ENCODE assay signal across 20 cellular contexts in genomic region chr1:19072285-19072981, GRCh38.
DNase-seq lines count a peak whose midpoint lies in the region; ATAC-seq and TF ChIP-seq lines count a peak whose summit lies in the region.
"Had no signal": no experiment of that assay in that cellular context is flagged by ENCODE, and none has a peak within 500 bp of the region (broad histone marks: within the 10 kb centered on the region; RNA-seq: fewer than 3 reads in every experiment).

No MANE protein-coding gene starts in this region.

- intact Hi-C loops in spleen (cut with DNase I; ENCODE audit: low total_unique reads) = no loop called here

- peaks cover 46% of the 10 kb centered on the region for H3K36me3 Mint-ChIP-seq in activated CD4-positive, alpha-beta T cell treated with anti-CD3 and anti-CD28 coated beads, Interleukin-2, amount 10 ng/mL, durations not matched to agents 7 days and 5 days (ENCODE audit: low read depth)
- peaks cover 27% of the 10 kb centered on the region for H3K36me3 Mint-ChIP-seq in central memory CD8-positive, alpha-beta T cell (ENCODE audit: insufficient read depth)
- H3K36me3 Mint-ChIP-seq in GM23338 (ENCODE audit: low read depth) = peaks cover 42% of the 10 kb centered on the region

- no peak overlapping the region for H2AFZ ChIP-seq in GM23338

- no peak for TF ChIP-seq POLR2A in spleen (IDR thresholded peaks at IDR 0.05)

- H3K36me3 ChIP-seq in spleen (peaks cover 12 to 57% (median 50%) of the 10 kb centered on the region in 6 donors), GM23338 (ENCODE audit: insufficient read depth) (peaks cover 18% of the 10 kb centered on the region)

- no peak for DNase-seq in activated CD4-positive, alpha-beta T cell treated with anti-CD3 and anti-CD28 coated beads, Interleukin-2, amount 10 ng/mL, durations not matched to agents 7 days and 5 days
- DNase-seq in activated CD4-positive, alpha-beta T cell treated with anti-CD3 and anti-CD28 coated beads for 48 hours = no peak
- DNase-seq in RWPE1 (ENCODE audit: low spot score) = no peak
- no peak for DNase-seq in central memory CD8-positive, alpha-beta T cell (ENCODE audit: low spot score in 2 of 2)
- peak; percentile 61 for DNase-seq in spleen
- no peak for DNase-seq in GM13977 (ENCODE audit: low spot score)
- no peak for DNase-seq in cerebellar cortex (ENCODE audit: low spot score)
- no peak for DNase-seq in GM23338 (ENCODE audit: low spot score)
- DNase-seq: Caco-2, GOT3, HFFc6, KBM-7, MM.1S, NCI-H187, NCI-H2171, NCI-H446 treated with DMSO at 0.1 percent for 48 hours, NCI-H774, SIG-M5 had no signal

- no peaks in the 10 kb centered on the region for H3K9me3 Mint-ChIP-seq in activated CD4-positive, alpha-beta T cell treated with anti-CD3 and anti-CD28 coated beads, Interleukin-2, amount 10 ng/mL, durations not matched to agents 7 days and 5 days
- no peaks in the 10 kb centered on the region for H3K9me3 Mint-ChIP-seq in central memory CD8-positive, alpha-beta T cell
- no peaks in the 10 kb centered on the region; the same call in 2 of the 3 replicates for H3K9me3 Mint-ChIP-seq in GM23338
- H3K9me3 Mint-ChIP-seq: HFFc6 had no signal

- H3K27me3 ChIP-seq in spleen (replicated peaks in 1 of 7) (peaks cover 0 to 4% (median 0%) of the 10 kb centered on the region in 7 donors), GM23338 (ENCODE audit: insufficient read depth) (no peaks in the 10 kb centered on the region)
- H3K27me3 ChIP-seq: BLaER1 had no signal

- 84 to 96% (median 89%) methylated on average over 10 to 12 of the region's 12 CpGs for WGBS in spleen, 5 donors

- H3K79me2 ChIP-seq in GM23338 (replicated peaks; ENCODE audit: insufficient read depth) = no peaks in the 10 kb centered on the region

- H3K4me3 Mint-ChIP-seq in activated CD4-positive, alpha-beta T cell treated with anti-CD3 and anti-CD28 coated beads, Interleukin-2, amount 10 ng/mL, durations not matched to agents 7 days and 5 days = no peak overlapping the region
- peak overlapping the region; percentile 25 for H3K4me3 Mint-ChIP-seq in central memory CD8-positive, alpha-beta T cell
- H3K4me3 Mint-ChIP-seq in GM23338 = no peak overlapping the region
- H3K4me3 Mint-ChIP-seq: HFFc6 had no signal

- no peaks in the 10 kb centered on the region for H3K9me2 ChIP-seq in GM23338 (ENCODE audit: insufficient read depth)

- H4K20me1 ChIP-seq in GM23338 (replicated peaks; ENCODE audit: insufficient read depth) = no peaks in the 10 kb centered on the region; the same call in none of the 2 replicates

- H3K4me2 ChIP-seq in GM23338 = no peak overlapping the region
- H3K4me2 ChIP-seq: BLaER1 had no signal

- H3K4me1 ChIP-seq in spleen (peaks cover 0 to 56% (median 9%) of the 10 kb centered on the region in 6 donors), GM23338 (ENCODE audit: insufficient read depth) (no peaks in the 10 kb centered on the region)
- H3K4me1 ChIP-seq: Caco-2 had no signal

- no peak for TF ChIP-seq CTCF in RWPE1 (conservative IDR thresholded peaks at IDR 0.05; ENCODE audit: low read depth)
- no peak for TF ChIP-seq CTCF in spleen (IDR thresholded peaks at IDR 0.05 in 8 of 11, conservative IDR thresholded peaks at IDR 0.05 in 3 of 11)
- TF ChIP-seq CTCF in GM13977 (IDR thresholded peaks at IDR 0.05; ENCODE audit: extremely low read depth, insufficient read depth, missing control alignments) = no peak
- TF ChIP-seq CTCF in GM23338 (conservative IDR thresholded peaks at IDR 0.05; ENCODE audit: low read depth in 2 of 2) = no peak

- peaks cover 46% of the 10 kb centered on the region for H3K4me1 Mint-ChIP-seq in activated CD4-positive, alpha-beta T cell treated with anti-CD3 and anti-CD28 coated beads, Interleukin-2, amount 10 ng/mL, durations not matched to agents 7 days and 5 days
- H3K4me1 Mint-ChIP-seq in central memory CD8-positive, alpha-beta T cell = peaks cover 44% of the 10 kb centered on the region
- H3K4me1 Mint-ChIP-seq in GM23338 = peaks cover 13% of the 10 kb centered on the region; the same call in 2 of the 3 replicates

- no peaks in the 10 kb centered on the region for H3K9me3 ChIP-seq in spleen
- H3K9me3 ChIP-seq: BLaER1, Caco-2 had no signal

- ATAC-seq in central memory CD8-positive, alpha-beta T cell (replicated peaks; ENCODE audit: extremely low read depth, poor library complexity, severe bottlenecking) = no peak
- ATAC-seq in GM23338 = no peak

- POLR2A ChIA-PET in activated CD4-positive, alpha-beta T cell treated with anti-CD3 and anti-CD28 coated beads, Interleukin-2, amount 10 ng/mL, durations not matched to agents 7 days and 5 days (lab: Charles Lee) = interaction anchor here (0.6 kb wide), 1 partner anchor 176 kb away, joined by 5 read pairs; no protein-coding TSS in a partner anchor
- POLR2A ChIA-PET in RWPE1 (lab: Yijun Ruan, JAX; ENCODE audit: low non-redundant PET) = no interaction called here

- in situ Hi-C loops in GM13977 (cut with MboI; ENCODE audit: low pct_unique_long_range_greater_than_20kb, low sequenced_read_pairs, unreplicated experiment) = no loop called here

- H3K27ac ChIP-seq in RWPE1 = peak overlapping the region; percentile 99
- peak overlapping the region in 1 of 8 donors; percentile 62 for H3K27ac ChIP-seq in spleen
- no peak overlapping the region for H3K27ac ChIP-seq in GM23338 (ENCODE audit: low read depth)
- H3K27ac ChIP-seq: 22Rv1, BLaER1 had no signal

- H3F3A ChIP-seq in GM23338 (replicated peaks; ENCODE audit: low read depth) = 0 out of 2 replicates have a peak, but pooled peaks cover 3% of the 10 kb centered on the region

- CTCF ChIA-PET in activated CD4-positive, alpha-beta T cell treated with anti-CD3 and anti-CD28 coated beads, Interleukin-2, amount 10 ng/mL, durations not matched to agents 7 days and 5 days (lab: Charles Lee) = interaction anchor here (0.9 to 4.1 kb wide), 4 partner anchors 15 to 160 kb away, joined by 3 to 18 read pairs (median 6); no protein-coding TSS in a partner anchor
- CTCF ChIA-PET in RWPE1 (lab: Yijun Ruan, JAX) = no interaction called here

- peak overlapping the region; percentile 69 for H3K27ac Mint-ChIP-seq in activated CD4-positive, alpha-beta T cell treated with anti-CD3 and anti-CD28 coated beads, Interleukin-2, amount 10 ng/mL, durations not matched to agents 7 days and 5 days
- no peak overlapping the region for H3K27ac Mint-ChIP-seq in central memory CD8-positive, alpha-beta T cell (ENCODE audit: low read depth)
- H3K27ac Mint-ChIP-seq in GM23338 = no peak overlapping the region
- H3K27ac Mint-ChIP-seq: HFFc6 had no signal

- no peaks in the 10 kb centered on the region for H3K27me3 Mint-ChIP-seq in activated CD4-positive, alpha-beta T cell treated with anti-CD3 and anti-CD28 coated beads, Interleukin-2, amount 10 ng/mL, durations not matched to agents 7 days and 5 days
- no peaks in the 10 kb centered on the region for H3K27me3 Mint-ChIP-seq in central memory CD8-positive, alpha-beta T cell
- H3K27me3 Mint-ChIP-seq in GM23338 (ENCODE audit: insufficient read depth, low read depth, poor library complexity) = peaks cover 14% of the 10 kb centered on the region

- H3K4me3 ChIP-seq in spleen (no peak overlapping the region), GM23338 (no peak overlapping the region)
- H3K4me3 ChIP-seq: BLaER1 had no signal

TF ChIP-seq in GM23338, 12 proteins besides CTCF, POLR2A, EP300 and RAD21 (continues in another document):
- TF ChIP-seq NANOG (IDR thresholded peaks at IDR 0.05; ENCODE audit: borderline replicate concordance) = no peak
- no peak for TF ChIP-seq JUNB (IDR thresholded peaks at IDR 0.05; ENCODE audit: unreplicated experiment)
